In the genomic region with DNA sequence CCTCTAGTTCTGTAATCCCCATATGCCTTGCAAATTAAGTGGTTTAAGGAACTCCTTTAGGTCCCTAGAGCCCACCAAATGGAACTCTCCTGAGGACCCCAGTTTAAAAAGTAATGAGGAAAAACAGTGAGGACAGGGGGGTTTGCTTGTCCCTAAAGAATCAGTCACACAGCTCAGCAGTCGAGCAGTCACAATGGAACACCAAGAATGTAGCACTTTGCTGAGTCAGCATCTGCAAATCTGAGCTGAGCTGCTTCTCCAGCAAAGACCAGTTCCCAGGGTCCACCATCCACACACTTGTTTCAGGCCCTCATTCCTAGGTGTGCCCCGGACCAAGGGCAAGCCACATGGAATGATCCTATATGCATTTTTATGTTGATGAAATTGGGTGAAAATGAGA, we compare ENCODE assay signal across 1 cellular context.
TF ChIP-seq lines count a peak whose summit lies in the region.

No MANE protein-coding gene starts in this region.

TF ChIP-seq in IMR-90, 13 proteins besides CTCF, POLR2A, EP300 and RAD21:
- no peak for TF ChIP-seq MAZ (IDR thresholded peaks at IDR 0.05; ENCODE audit: borderline replicate concordance, low read depth, low read length)
- peak; percentile 99 for TF ChIP-seq MAFK (IDR thresholded peaks at IDR 0.05; ENCODE audit: low read depth, low read length)
